Comparison of ENCODE assay signal across 1 cellular context in genomic region chr7:112503361-112504023, GRCh38.
TF ChIP-seq lines count a peak whose summit lies in the region.

No MANE protein-coding gene starts in this region.

TF ChIP-seq in K562, 482 proteins besides CTCF, POLR2A, EP300 and RAD21 (continued from another document and continues in another):
- TF ChIP-seq BCLAF1 (IDR thresholded peaks at IDR 0.05; ENCODE audit: borderline replicate concordance in 1 of 2, control insufficient read depth in 1 of 2, low read depth in 2 of 2, low read length in 1 of 2) (no peak), E2F4 (CRISPR knock-in tag; IDR thresholded peaks at IDR 0.05; ENCODE audit: low read depth) (no peak), FOXM1 (IDR thresholded peaks at IDR 0.05; ENCODE audit: low read depth) (no peak), FOXM1 (CRISPR knock-in tag; IDR thresholded peaks at IDR 0.05; ENCODE audit: low read depth) (no peak), DIDO1 (tag; IDR thresholded peaks at IDR 0.05; ENCODE audit: low read depth) (no peak), ATF2 (CRISPR knock-in tag; IDR thresholded peaks at IDR 0.05) (no peak), ZBED1 (IDR thresholded peaks at IDR 0.05) (no peak), TCF7L2 (IDR thresholded peaks at IDR 0.05; ENCODE audit: low read depth, low read length) (no peak), PATZ1 (CRISPR knock-in tag; IDR thresholded peaks at IDR 0.05; ENCODE audit: borderline replicate concordance) (no peak), CBX3 (IDR thresholded peaks at IDR 0.05; ENCODE audit: borderline replicate concordance in 1 of 2, low read length in 2 of 2) (no peak), ETV5 (CRISPR knock-in tag; IDR thresholded peaks at IDR 0.05; ENCODE audit: low read depth) (no peak), ZNF212 (CRISPR knock-in tag; IDR thresholded peaks at IDR 0.05) (no peak), HBP1 (CRISPR knock-in tag; IDR thresholded peaks at IDR 0.05) (0 out of 2 replicates have a peak, but pooled peaks have one; percentile 7), HINFP (tag; conservative IDR thresholded peaks at IDR 0.05; ENCODE audit: low read depth) (no peak), ZFP36 (IDR thresholded peaks at IDR 0.05; ENCODE audit: low read depth, low read length, partially characterized antibody) (peak; percentile 16), ZNF830 (CRISPR knock-in tag; IDR thresholded peaks at IDR 0.05) (no peak), KLF16 (IDR thresholded peaks at IDR 0.05) (no peak), TEAD2 (tag; IDR thresholded peaks at IDR 0.05) (no peak), TRIM24 (IDR thresholded peaks at IDR 0.05) (0 out of 4 replicates have a peak, but pooled peaks of 1 of the 2 experiments have one; percentile 22), RBM15 (IDR thresholded peaks at IDR 0.05; ENCODE audit: insufficient read depth, low read length) (no peak), CBFA2T2 (conservative IDR thresholded peaks at IDR 0.05) (peak; percentile 67), FOSL1 (tag; conservative IDR thresholded peaks at IDR 0.05) (no peak), CBX8 (IDR thresholded peaks at IDR 0.05; ENCODE audit: borderline replicate concordance, extremely low read depth, low read depth, low read length, poor library complexity, severe bottlenecking) (no peak), ZNF76 (CRISPR knock-in tag; IDR thresholded peaks at IDR 0.05; ENCODE audit: borderline replicate concordance) (no peak), USF1 (CRISPR knock-in tag; IDR thresholded peaks at IDR 0.05) (no peak), KHSRP (IDR thresholded peaks at IDR 0.05) (no peak), ZNF146 (CRISPR knock-in tag; IDR thresholded peaks at IDR 0.05; ENCODE audit: unreplicated experiment) (no peak), ZNF589 (CRISPR knock-in tag; IDR thresholded peaks at IDR 0.05; ENCODE audit: low read depth) (peak; percentile 16; the same call in 1 of the 2 replicates), DDX20 (tag; IDR thresholded peaks at IDR 0.05; ENCODE audit: low read depth) (no peak), MGA (IDR thresholded peaks at IDR 0.05) (no peak), ERF (CRISPR knock-in tag; IDR thresholded peaks at IDR 0.05) (no peak)
